Comparison of ENCODE assay signal across 1 cellular context in genomic region chr7:44638611-44639557, GRCh38.
TF ChIP-seq lines count a peak whose summit lies in the region.

No MANE protein-coding gene starts in this region.

TF ChIP-seq in GM12878, 131 proteins besides CTCF, POLR2A, EP300 and RAD21 (continued from another document and continues in another):
- peak; percentile 64 for TF ChIP-seq ZNF687 (IDR thresholded peaks at IDR 0.05)
- peak; percentile 82 for TF ChIP-seq POLR2AphosphoS5 (IDR thresholded peaks at IDR 0.05; ENCODE audit: low read length)
- peak; percentile 99 for TF ChIP-seq HDGF (IDR thresholded peaks at IDR 0.05)
- 0 out of 2 replicates have a peak, but pooled peaks have one; percentile 38 for TF ChIP-seq STAT1 (conservative IDR thresholded peaks at IDR 0.05)
- TF ChIP-seq SREBF2 (IDR thresholded peaks at IDR 0.05; ENCODE audit: low read length), result no peak
- TF ChIP-seq ZNF622 (IDR thresholded peaks at IDR 0.05), result no peak; the same call in 1 of the 2 replicates
- TF ChIP-seq ZNF274 (IDR thresholded peaks at IDR 0.05; ENCODE audit: insufficient read depth, insufficient read length), result no peak
- no peak; the same call in 1 of the 2 replicates for TF ChIP-seq RB1 (IDR thresholded peaks at IDR 0.05; ENCODE audit: borderline replicate concordance)
- TF ChIP-seq NR2C1 (IDR thresholded peaks at IDR 0.05), result no peak
- peak; percentile 40 to 64; a peak in 2 of 4 replicates for TF ChIP-seq BHLHE40 (IDR thresholded peaks at IDR 0.05; ENCODE audit: borderline replicate concordance in 1 of 2, low read depth in 2 of 2, low read length in 1 of 2)
- no peak for TF ChIP-seq NFYA (IDR thresholded peaks at IDR 0.05; ENCODE audit: borderline replicate concordance, low read depth, low read length)
- TF ChIP-seq YBX1 (IDR thresholded peaks at IDR 0.05), result no peak
- TF ChIP-seq STAT3 (IDR thresholded peaks at IDR 0.05; ENCODE audit: low read depth, low read length), result 0 out of 2 replicates have a peak, but pooled peaks have one; percentile 61
- no peak; the same call in 1 of the 2 replicates for TF ChIP-seq ZNF207 (IDR thresholded peaks at IDR 0.05; ENCODE audit: borderline replicate concordance)
- peak; percentile 94 for TF ChIP-seq SP1 (IDR thresholded peaks at IDR 0.05; ENCODE audit: low read depth, low read length)
- 0 out of 2 replicates have a peak, but pooled peaks have one; percentile 32 for TF ChIP-seq POLR2AphosphoS2 (IDR thresholded peaks at IDR 0.05; ENCODE audit: low read depth, low read length)
- peak; percentile 92; the same call in 1 of the 2 replicates for TF ChIP-seq WRNIP1 (IDR thresholded peaks at IDR 0.05; ENCODE audit: borderline replicate concordance, low read depth, low read length)
- TF ChIP-seq CREB1 (IDR thresholded peaks at IDR 0.05; ENCODE audit: low read depth), result peak; percentile 83
- TF ChIP-seq SIN3A (IDR thresholded peaks at IDR 0.05; ENCODE audit: low read depth, low read length), result no peak
- peak; percentile 31; the same call in 1 of the 2 replicates for TF ChIP-seq LARP7 (IDR thresholded peaks at IDR 0.05)
- TF ChIP-seq FOS (IDR thresholded peaks at IDR 0.05; ENCODE audit: borderline replicate concordance, extremely low read depth, insufficient read length), result no peak
- TF ChIP-seq CBFB (IDR thresholded peaks at IDR 0.05; ENCODE audit: low read depth), result peak; percentile 88
- no peak; the same call in 1 of the 2 replicates for TF ChIP-seq RAD51 (IDR thresholded peaks at IDR 0.05)
- TF ChIP-seq MYB (IDR thresholded peaks at IDR 0.05; ENCODE audit: borderline replicate concordance, low read depth, low read length), result no peak
- peak; percentile 35; the same call in 1 of the 2 replicates for TF ChIP-seq SMC3 (IDR thresholded peaks at IDR 0.05; ENCODE audit: borderline replicate concordance, low read length)
- TF ChIP-seq SUPT20H (IDR thresholded peaks at IDR 0.05; ENCODE audit: borderline replicate concordance, control insufficient read depth, low read depth, low read length), result no peak
- peak; percentile 90; the same call in 1 of the 2 replicates for TF ChIP-seq ZBED1 (IDR thresholded peaks at IDR 0.05; ENCODE audit: borderline replicate concordance)
- TF ChIP-seq PAX5 (IDR thresholded peaks at IDR 0.05; ENCODE audit: borderline replicate concordance, low read depth, low read length), result peak; percentile 95
- TF ChIP-seq IKZF2 (IDR thresholded peaks at IDR 0.05), result peak; percentile 93 to 95
- 0 out of 2 replicates have a peak, but pooled peaks have one; percentile 42 for TF ChIP-seq REST (IDR thresholded peaks at IDR 0.05; ENCODE audit: low read depth, low read length)
- no peak for TF ChIP-seq ZBTB4 (CRISPR knock-in tag; IDR thresholded peaks at IDR 0.05)
- peak; percentile 47; the same call in 1 of the 2 replicates for TF ChIP-seq TCF7 (IDR thresholded peaks at IDR 0.05; ENCODE audit: borderline replicate concordance)
- TF ChIP-seq SKIL (IDR thresholded peaks at IDR 0.05; ENCODE audit: low read depth, poor library complexity, severe bottlenecking), result peak; percentile 70
- TF ChIP-seq MLLT1 (IDR thresholded peaks at IDR 0.05), result peak; percentile 88
- no peak for TF ChIP-seq CHD1 (IDR thresholded peaks at IDR 0.05; ENCODE audit: low read depth, low read length)
- TF ChIP-seq SUZ12 (IDR thresholded peaks at IDR 0.05; ENCODE audit: unreplicated experiment), result no peak
- TF ChIP-seq RELA (IDR thresholded peaks at IDR 0.05; ENCODE audit: borderline replicate concordance, partially characterized antibody), result peak; percentile 51
- TF ChIP-seq EZH2 (IDR thresholded peaks at IDR 0.05; ENCODE audit: borderline replicate concordance, control insufficient read depth, low read depth, low read length), result no peak
- TF ChIP-seq NBN (IDR thresholded peaks at IDR 0.05), result peak; percentile 94
- 0 out of 2 replicates have a peak, but pooled peaks have one; percentile 46 for TF ChIP-seq ZNF592 (IDR thresholded peaks at IDR 0.05)
- peak; percentile 94 for TF ChIP-seq ATF2 (IDR thresholded peaks at IDR 0.05; ENCODE audit: low read length)
